Comparison of ENCODE assay signal across 1 cellular context in genomic region chr20:5650191-5650691, GRCh38.
A peak's percentile ranks its signal among the peaks of the same experiment; 100 is the strongest.
TF ChIP-seq lines count a peak whose summit lies in the region.

No MANE protein-coding gene starts in this region.

TF ChIP-seq in GM12878, 131 proteins besides CTCF, POLR2A, EP300 and RAD21 (continued from another document and continues in another):
- TF ChIP-seq NKRF (conservative IDR thresholded peaks at IDR 0.05) (no peak), CHD4 (IDR thresholded peaks at IDR 0.05) (no peak), IRF5 (IDR thresholded peaks at IDR 0.05; ENCODE audit: borderline replicate concordance) (no peak), ASH2L (IDR thresholded peaks at IDR 0.05; ENCODE audit: borderline replicate concordance, low read depth) (no peak), EZH2 (IDR thresholded peaks at IDR 0.05; ENCODE audit: borderline replicate concordance, control insufficient read depth, low read depth, low read length) (no peak), WRNIP1 (IDR thresholded peaks at IDR 0.05; ENCODE audit: borderline replicate concordance, low read depth, low read length) (no peak), CHD2 (IDR thresholded peaks at IDR 0.05; ENCODE audit: borderline replicate concordance, low read depth, low read length) (peak; percentile 85), ZBTB11 (CRISPR knock-in tag; IDR thresholded peaks at IDR 0.05) (no peak), ZNF217 (IDR thresholded peaks at IDR 0.05) (no peak), TAF1 (IDR thresholded peaks at IDR 0.05; ENCODE audit: borderline replicate concordance, low read depth, low read length) (no peak), IRF4 (IDR thresholded peaks at IDR 0.05; ENCODE audit: low read depth, low read length) (no peak), E2F8 (IDR thresholded peaks at IDR 0.05; ENCODE audit: low read depth, partially characterized antibody) (no peak), RELB (IDR thresholded peaks at IDR 0.05; ENCODE audit: low read depth) (peak; percentile 82; the same call in 1 of the 2 replicates), PKNOX1 (IDR thresholded peaks at IDR 0.05) (peak; percentile 72; the same call in 1 of the 2 replicates), FOXM1 (IDR thresholded peaks at IDR 0.05; ENCODE audit: low read depth, low read length) (no peak), MXI1 (IDR thresholded peaks at IDR 0.05; ENCODE audit: low read depth, low read length) (no peak), IKZF1 (conservative IDR thresholded peaks at IDR 0.05) (0 out of 2 replicates have a peak, but pooled peaks have one; percentile 16), MTA3 (IDR thresholded peaks at IDR 0.05; ENCODE audit: borderline replicate concordance, low read length) (no peak), ZNF24 (IDR thresholded peaks at IDR 0.05) (no peak), ZNF687 (IDR thresholded peaks at IDR 0.05) (no peak; the same call in 1 of the 2 replicates), NR2C2 (IDR thresholded peaks at IDR 0.05; ENCODE audit: borderline replicate concordance, control insufficient read depth, insufficient read length, low read depth) (no peak), HDAC6 (IDR thresholded peaks at IDR 0.05; ENCODE audit: unreplicated experiment) (no peak), CHD1 (IDR thresholded peaks at IDR 0.05; ENCODE audit: low read depth, low read length) (no peak), SUZ12 (IDR thresholded peaks at IDR 0.05; ENCODE audit: unreplicated experiment) (no peak), ZNF384 (IDR thresholded peaks at IDR 0.05; ENCODE audit: borderline replicate concordance, low read depth, low read length) (peak; percentile 85), HCFC1 (IDR thresholded peaks at IDR 0.05; ENCODE audit: low read length) (no peak), MYC (IDR thresholded peaks at IDR 0.05; ENCODE audit: insufficient read depth, insufficient read length, insufficient replicate concordance, low read length, severe bottlenecking) (no peak), ZBTB33 (IDR thresholded peaks at IDR 0.05) (no peak), ETV6 (conservative IDR thresholded peaks at IDR 0.05 in 1 of 2, IDR thresholded peaks at IDR 0.05 in 1 of 2; ENCODE audit: borderline replicate concordance in 1 of 2, low read depth in 1 of 2) (no peak), YY1 (IDR thresholded peaks at IDR 0.05; ENCODE audit: low read depth, low read length) (0 out of 2 replicates have a peak, but pooled peaks have one; percentile 13), KAT2A (conservative IDR thresholded peaks at IDR 0.05; ENCODE audit: control insufficient read depth, low read depth, low read length) (no peak), TARDBP (IDR thresholded peaks at IDR 0.05; ENCODE audit: borderline replicate concordance) (no peak), CBFB (IDR thresholded peaks at IDR 0.05; ENCODE audit: low read depth) (no peak), YBX1 (IDR thresholded peaks at IDR 0.05) (no peak), ATF7 (IDR thresholded peaks at IDR 0.05; ENCODE audit: low read depth) (peak; percentile 79), POLR2AphosphoS2 (IDR thresholded peaks at IDR 0.05; ENCODE audit: low read depth, low read length) (no peak), NBN (IDR thresholded peaks at IDR 0.05) (peak; percentile 90), SIN3A (IDR thresholded peaks at IDR 0.05; ENCODE audit: low read depth, low read length) (no peak), JUND (IDR thresholded peaks at IDR 0.05; ENCODE audit: low read depth, low read length) (no peak), ZZZ3 (IDR thresholded peaks at IDR 0.05; ENCODE audit: control insufficient read depth, insufficient read length, low read depth) (no peak), SMARCA5 (IDR thresholded peaks at IDR 0.05) (no peak), BCL3 (IDR thresholded peaks at IDR 0.05; ENCODE audit: borderline replicate concordance, insufficient read depth, low read depth, low read length, poor library complexity, severe bottlenecking) (peak; percentile 75), DPF2 (IDR thresholded peaks at IDR 0.05) (no peak), RCOR1 (conservative IDR thresholded peaks at IDR 0.05; ENCODE audit: low read depth, low read length) (no peak)
